Comparison of ENCODE assay signal across 1 cellular context in the genomic region with DNA sequence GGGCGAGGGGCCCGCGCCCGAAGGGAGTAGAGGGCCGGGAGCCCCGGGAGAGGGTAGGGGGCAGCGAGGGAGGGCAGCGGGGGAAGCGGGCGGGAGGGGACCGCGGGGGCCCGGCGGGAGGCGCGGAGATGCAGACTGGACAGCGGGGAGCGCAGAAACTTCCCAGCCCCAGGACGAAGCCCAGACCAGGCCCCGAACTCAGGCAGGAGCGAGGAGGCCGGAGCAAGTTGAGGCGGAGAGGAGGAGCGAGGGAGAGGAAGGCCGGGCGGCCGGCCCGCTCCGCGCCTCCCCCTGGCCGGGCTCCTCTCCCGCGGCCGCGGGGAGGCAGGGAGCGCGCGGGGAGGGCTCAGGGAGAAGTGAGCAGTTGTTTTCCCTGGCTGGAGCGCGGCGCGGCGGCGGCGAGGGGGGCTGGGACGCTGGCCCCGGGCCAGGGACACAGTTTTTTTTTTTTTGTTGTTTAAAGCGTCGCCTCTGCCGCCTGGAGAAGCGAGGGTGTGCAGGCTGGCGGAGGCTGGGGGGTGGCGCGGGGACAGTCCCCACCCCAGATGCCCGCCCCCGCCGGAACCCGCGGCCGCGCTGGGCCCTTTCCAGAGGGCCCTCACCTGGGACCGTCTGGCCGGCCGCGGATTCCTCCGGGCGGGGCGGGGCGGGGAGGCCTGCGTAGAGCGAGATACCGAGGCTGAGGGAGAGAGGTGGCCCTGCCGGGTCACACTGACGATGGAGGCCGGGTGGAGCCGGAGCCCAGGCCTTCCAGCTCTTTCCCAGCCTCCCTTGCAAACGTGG.
A peak's percentile ranks its signal among the peaks of the same experiment; 100 is the strongest.
TF ChIP-seq lines count a peak whose summit lies in the region.

A gene (minus strand): TSS at position 358 of the 783 bp plus-strand sequence. CDS start 400 bp downstream, outside the sequence.

TF ChIP-seq in K562, 482 proteins besides CTCF, POLR2A, EP300 and RAD21 (continued from another document and continues in another):
- TF ChIP-seq, protein P1, sequence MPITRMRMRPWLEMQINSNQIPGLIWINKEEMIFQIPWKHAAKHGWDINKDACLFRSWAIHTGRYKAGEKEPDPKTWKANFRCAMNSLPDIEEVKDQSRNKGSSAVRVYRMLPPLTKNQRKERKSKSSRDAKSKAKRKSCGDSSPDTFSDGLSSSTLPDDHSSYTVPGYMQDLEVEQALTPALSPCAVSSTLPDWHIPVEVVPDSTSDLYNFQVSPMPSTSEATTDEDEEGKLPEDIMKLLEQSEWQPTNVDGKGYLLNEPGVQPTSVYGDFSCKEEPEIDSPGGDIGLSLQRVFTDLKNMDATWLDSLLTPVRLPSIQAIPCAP (CRISPR knock-in tag; IDR thresholded peaks at IDR 0.05; ENCODE audit: borderline replicate concordance), result no peak
- TF ChIP-seq PPARD (CRISPR knock-in tag; IDR thresholded peaks at IDR 0.05) (no peak), U2AF1 (optimal IDR thresholded peaks at IDR 0.05; ENCODE audit: low read depth, low read length) (no peak), ZNF354B (CRISPR knock-in tag; IDR thresholded peaks at IDR 0.05) (no peak), HDGF (IDR thresholded peaks at IDR 0.05) (no peak), SRSF7 (optimal IDR thresholded peaks at IDR 0.05; ENCODE audit: low read depth, low read length) (no peak), NRF1 (conservative IDR thresholded peaks at IDR 0.05 in 1 of 2, IDR thresholded peaks at IDR 0.05 in 1 of 2) (peak; percentile 15 to 19; a peak in 2 of 4 replicates), SREBF1 (IDR thresholded peaks at IDR 0.05; ENCODE audit: borderline replicate concordance, low read depth, low read length) (no peak), KAT8 (IDR thresholded peaks at IDR 0.05; ENCODE audit: low read depth) (no peak), ZNF436 (CRISPR knock-in tag; IDR thresholded peaks at IDR 0.05) (no peak), HCFC1 (IDR thresholded peaks at IDR 0.05; ENCODE audit: low read depth, low read length) (no peak; the same call in 1 of the 2 replicates), ETV1 (tag; conservative IDR thresholded peaks at IDR 0.05; ENCODE audit: low read depth) (no peak), DNMT1 (IDR thresholded peaks at IDR 0.05) (no peak), POU5F1 (IDR thresholded peaks at IDR 0.05; ENCODE audit: borderline replicate concordance, low read depth, low read length, partially characterized antibody) (no peak), ZNF263 (CRISPR knock-in tag; IDR thresholded peaks at IDR 0.05; ENCODE audit: borderline replicate concordance) (peak; percentile 76), ILK (tag; IDR thresholded peaks at IDR 0.05; ENCODE audit: borderline replicate concordance, low read depth) (no peak), NUFIP1 (IDR thresholded peaks at IDR 0.05; ENCODE audit: partially characterized antibody) (no peak), YBX1 (IDR thresholded peaks at IDR 0.05) (no peak), PYGO2 (tag; IDR thresholded peaks at IDR 0.05) (no peak), HNRNPL (IDR thresholded peaks at IDR 0.05; ENCODE audit: low read depth, low read length) (no peak), STAT5B (CRISPR knock-in tag; IDR thresholded peaks at IDR 0.05) (no peak), TRIM24 (IDR thresholded peaks at IDR 0.05) (no peak), NFYB (IDR thresholded peaks at IDR 0.05; ENCODE audit: extremely low read depth, insufficient read length) (no peak), BCOR (IDR thresholded peaks at IDR 0.05) (no peak), ZNF212 (CRISPR knock-in tag; IDR thresholded peaks at IDR 0.05) (no peak), ZNF347 (CRISPR knock-in tag; IDR thresholded peaks at IDR 0.05; ENCODE audit: low read depth) (no peak), PCBP1 (IDR thresholded peaks at IDR 0.05; ENCODE audit: low read depth, low read length, poor library complexity, severe bottlenecking) (peak; percentile 54), TAF9B (IDR thresholded peaks at IDR 0.05; ENCODE audit: partially characterized antibody) (no peak), MCM2 (IDR thresholded peaks at IDR 0.05; ENCODE audit: low read depth) (no peak), HEY1 (CRISPR knock-in tag; IDR thresholded peaks at IDR 0.05; ENCODE audit: borderline replicate concordance) (no peak), DDX20 (tag; IDR thresholded peaks at IDR 0.05; ENCODE audit: low read depth) (no peak), ZNF780A (CRISPR knock-in tag; IDR thresholded peaks at IDR 0.05) (no peak), ZFX (CRISPR knock-in tag; IDR thresholded peaks at IDR 0.05) (peak; percentile 72), ZNF24 (IDR thresholded peaks at IDR 0.05) (no peak), PCBP2 (IDR thresholded peaks at IDR 0.05; ENCODE audit: low read depth, low read length, poor library complexity, severe bottlenecking) (no peak), ZEB2 (IDR thresholded peaks at IDR 0.05) (0 out of 2 replicates have a peak, but pooled peaks have one; percentile 37), NEUROD1 (IDR thresholded peaks at IDR 0.05; ENCODE audit: borderline replicate concordance, low read depth, low read length, partially characterized antibody) (no peak)
- TF ChIP-seq, protein P2, sequence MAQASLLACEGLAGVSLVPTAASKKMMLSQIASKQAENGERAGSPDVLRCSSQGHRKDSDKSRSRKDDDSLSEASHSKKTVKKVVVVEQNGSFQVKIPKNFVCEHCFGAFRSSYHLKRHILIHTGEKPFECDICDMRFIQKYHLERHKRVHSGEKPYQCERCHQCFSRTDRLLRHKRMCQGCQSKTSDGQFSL (CRISPR knock-in tag; IDR thresholded peaks at IDR 0.05), result no peak
- TF ChIP-seq, protein P2 (tag; IDR thresholded peaks at IDR 0.05), result no peak
- TF ChIP-seq, protein P3, sequence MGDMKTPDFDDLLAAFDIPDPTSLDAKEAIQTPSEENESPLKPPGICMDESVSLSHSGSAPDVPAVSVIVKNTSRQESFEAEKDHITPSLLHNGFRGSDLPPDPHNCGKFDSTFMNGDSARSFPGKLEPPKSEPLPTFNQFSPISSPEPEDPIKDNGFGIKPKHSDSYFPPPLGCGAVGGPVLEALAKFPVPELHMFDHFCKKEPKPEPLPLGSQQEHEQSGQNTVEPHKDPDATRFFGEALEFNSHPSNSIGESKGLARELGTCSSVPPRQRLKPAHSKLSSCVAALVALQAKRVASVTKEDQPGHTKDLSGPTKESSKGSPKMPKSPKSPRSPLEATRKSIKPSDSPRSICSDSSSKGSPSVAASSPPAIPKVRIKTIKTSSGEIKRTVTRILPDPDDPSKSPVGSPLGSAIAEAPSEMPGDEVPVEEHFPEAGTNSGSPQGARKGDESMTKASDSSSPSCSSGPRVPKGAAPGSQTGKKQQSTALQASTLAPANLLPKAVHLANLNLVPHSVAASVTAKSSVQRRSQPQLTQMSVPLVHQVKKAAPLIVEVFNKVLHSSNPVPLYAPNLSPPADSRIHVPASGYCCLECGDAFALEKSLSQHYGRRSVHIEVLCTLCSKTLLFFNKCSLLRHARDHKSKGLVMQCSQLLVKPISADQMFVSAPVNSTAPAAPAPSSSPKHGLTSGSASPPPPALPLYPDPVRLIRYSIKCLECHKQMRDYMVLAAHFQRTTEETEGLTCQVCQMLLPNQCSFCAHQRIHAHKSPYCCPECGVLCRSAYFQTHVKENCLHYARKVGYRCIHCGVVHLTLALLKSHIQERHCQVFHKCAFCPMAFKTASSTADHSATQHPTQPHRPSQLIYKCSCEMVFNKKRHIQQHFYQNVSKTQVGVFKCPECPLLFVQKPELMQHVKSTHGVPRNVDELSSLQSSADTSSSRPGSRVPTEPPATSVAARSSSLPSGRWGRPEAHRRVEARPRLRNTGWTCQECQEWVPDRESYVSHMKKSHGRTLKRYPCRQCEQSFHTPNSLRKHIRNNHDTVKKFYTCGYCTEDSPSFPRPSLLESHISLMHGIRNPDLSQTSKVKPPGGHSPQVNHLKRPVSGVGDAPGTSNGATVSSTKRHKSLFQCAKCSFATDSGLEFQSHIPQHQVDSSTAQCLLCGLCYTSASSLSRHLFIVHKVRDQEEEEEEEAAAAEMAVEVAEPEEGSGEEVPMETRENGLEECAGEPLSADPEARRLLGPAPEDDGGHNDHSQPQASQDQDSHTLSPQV (IDR thresholded peaks at IDR 0.05), result no peak
- TF ChIP-seq, protein P4, sequence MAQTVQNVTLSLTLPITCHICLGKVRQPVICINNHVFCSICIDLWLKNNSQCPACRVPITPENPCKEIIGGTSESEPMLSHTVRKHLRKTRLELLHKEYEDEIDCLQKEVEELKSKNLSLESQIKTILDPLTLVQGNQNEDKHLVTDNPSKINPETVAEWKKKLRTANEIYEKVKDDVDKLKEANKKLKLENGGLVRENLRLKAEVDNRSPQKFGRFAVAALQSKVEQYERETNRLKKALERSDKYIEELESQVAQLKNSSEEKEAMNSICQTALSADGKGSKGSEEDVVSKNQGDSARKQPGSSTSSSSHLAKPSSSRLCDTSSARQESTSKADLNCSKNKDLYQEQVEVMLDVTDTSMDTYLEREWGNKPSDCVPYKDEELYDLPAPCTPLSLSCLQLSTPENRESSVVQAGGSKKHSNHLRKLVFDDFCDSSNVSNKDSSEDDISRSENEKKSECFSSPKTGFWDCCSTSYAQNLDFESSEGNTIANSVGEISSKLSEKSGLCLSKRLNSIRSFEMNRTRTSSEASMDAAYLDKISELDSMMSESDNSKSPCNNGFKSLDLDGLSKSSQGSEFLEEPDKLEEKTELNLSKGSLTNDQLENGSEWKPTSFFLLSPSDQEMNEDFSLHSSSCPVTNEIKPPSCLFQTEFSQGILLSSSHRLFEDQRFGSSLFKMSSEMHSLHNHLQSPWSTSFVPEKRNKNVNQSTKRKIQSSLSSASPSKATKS (CRISPR knock-in tag; IDR thresholded peaks at IDR 0.05), result no peak
- TF ChIP-seq, protein P5, sequence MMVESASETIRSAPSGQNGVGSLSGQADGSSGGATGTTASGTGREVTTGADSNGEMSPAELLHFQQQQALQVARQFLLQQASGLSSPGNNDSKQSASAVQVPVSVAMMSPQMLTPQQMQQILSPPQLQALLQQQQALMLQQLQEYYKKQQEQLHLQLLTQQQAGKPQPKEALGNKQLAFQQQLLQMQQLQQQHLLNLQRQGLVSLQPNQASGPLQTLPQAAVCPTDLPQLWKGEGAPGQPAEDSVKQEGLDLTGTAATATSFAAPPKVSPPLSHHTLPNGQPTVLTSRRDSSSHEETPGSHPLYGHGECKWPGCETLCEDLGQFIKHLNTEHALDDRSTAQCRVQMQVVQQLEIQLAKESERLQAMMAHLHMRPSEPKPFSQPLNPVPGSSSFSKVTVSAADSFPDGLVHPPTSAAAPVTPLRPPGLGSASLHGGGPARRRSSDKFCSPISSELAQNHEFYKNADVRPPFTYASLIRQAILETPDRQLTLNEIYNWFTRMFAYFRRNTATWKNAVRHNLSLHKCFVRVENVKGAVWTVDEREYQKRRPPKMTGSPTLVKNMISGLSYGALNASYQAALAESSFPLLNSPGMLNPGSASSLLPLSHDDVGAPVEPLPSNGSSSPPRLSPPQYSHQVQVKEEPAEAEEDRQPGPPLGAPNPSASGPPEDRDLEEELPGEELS (CRISPR knock-in tag; IDR thresholded peaks at IDR 0.05; ENCODE audit: borderline replicate concordance), result no peak
- TF ChIP-seq, protein P6, sequence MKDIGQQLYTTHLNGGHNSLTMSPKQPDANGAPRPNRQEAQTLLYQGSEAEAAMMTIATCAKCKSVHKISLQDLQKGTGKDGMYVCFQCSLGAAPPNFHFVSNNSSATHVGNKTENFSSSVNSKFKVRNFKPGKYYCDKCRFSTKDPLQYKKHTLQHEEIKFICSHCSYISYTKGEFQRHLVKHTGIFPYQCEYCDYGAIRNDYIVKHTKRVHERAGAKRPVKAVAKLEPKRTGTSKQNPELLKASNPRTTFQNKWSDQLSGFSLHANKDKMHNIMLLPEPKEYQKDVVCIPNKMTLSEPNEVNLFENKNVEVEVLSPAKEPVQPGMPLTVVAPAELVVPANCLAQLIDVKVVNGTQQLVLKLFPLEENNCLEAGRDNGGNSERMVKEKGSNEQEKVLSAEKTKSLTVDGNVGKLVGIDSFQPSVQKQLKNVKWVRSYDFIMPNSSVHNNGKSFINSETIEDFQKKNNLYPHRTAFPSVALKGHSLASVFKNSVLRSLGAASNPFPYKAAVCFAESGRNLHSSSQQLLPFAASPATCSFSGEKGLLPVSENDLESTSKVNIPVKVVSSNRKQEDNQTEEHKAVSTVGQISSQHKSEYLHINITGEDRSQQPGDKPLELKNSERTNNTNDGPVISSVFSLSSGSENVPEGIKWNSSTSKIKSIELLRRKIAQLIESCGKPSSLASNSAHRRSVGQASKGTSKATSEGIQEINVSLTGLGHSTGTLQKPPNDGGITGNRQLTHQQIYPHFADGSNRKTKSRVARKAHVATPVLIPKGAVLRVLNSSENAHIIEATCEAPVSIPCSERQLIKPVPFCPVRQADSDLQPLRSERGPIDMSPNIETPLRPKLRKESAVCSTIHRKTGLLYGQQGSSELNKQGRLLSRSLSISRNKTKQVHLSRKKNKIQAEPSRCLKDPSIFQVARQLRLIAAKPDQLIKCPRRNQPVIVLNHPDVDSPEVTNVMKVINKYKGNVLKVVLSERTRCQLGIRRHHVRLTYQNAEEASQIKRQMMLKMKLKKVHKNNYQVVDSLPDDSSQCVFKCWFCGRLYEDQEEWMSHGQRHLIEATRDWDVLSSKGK (CRISPR knock-in tag; IDR thresholded peaks at IDR 0.05), result no peak
- TF ChIP-seq, protein P7, sequence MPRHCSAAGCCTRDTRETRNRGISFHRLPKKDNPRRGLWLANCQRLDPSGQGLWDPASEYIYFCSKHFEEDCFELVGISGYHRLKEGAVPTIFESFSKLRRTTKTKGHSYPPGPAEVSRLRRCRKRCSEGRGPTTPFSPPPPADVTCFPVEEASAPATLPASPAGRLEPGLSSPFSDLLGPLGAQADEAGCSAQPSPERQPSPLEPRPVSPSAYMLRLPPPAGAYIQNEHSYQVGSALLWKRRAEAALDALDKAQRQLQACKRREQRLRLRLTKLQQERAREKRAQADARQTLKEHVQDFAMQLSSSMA (CRISPR knock-in tag; IDR thresholded peaks at IDR 0.05), result no peak
- TF ChIP-seq, protein P8, sequence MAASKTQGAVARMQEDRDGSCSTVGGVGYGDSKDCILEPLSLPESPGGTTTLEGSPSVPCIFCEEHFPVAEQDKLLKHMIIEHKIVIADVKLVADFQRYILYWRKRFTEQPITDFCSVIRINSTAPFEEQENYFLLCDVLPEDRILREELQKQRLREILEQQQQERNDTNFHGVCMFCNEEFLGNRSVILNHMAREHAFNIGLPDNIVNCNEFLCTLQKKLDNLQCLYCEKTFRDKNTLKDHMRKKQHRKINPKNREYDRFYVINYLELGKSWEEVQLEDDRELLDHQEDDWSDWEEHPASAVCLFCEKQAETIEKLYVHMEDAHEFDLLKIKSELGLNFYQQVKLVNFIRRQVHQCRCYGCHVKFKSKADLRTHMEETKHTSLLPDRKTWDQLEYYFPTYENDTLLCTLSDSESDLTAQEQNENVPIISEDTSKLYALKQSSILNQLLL (CRISPR knock-in tag; IDR thresholded peaks at IDR 0.05; ENCODE audit: borderline replicate concordance), result no peak
- TF ChIP-seq, protein P9, sequence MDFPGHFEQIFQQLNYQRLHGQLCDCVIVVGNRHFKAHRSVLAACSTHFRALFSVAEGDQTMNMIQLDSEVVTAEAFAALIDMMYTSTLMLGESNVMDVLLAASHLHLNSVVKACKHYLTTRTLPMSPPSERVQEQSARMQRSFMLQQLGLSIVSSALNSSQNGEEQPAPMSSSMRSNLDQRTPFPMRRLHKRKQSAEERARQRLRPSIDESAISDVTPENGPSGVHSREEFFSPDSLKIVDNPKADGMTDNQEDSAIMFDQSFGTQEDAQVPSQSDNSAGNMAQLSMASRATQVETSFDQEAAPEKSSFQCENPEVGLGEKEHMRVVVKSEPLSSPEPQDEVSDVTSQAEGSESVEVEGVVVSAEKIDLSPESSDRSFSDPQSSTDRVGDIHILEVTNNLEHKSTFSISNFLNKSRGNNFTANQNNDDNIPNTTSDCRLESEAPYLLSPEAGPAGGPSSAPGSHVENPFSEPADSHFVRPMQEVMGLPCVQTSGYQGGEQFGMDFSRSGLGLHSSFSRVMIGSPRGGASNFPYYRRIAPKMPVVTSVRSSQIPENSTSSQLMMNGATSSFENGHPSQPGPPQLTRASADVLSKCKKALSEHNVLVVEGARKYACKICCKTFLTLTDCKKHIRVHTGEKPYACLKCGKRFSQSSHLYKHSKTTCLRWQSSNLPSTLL (IDR thresholded peaks at IDR 0.05), result no peak
